Comparison of ENCODE assay signal across 9 cellular contexts in genomic region chr16:30874244-30874820, GRCh38. TPM values are rescaled to one million over a fixed set of nuclear protein-coding genes. Genes with fewer than 3 reads are reported as not detected.
A peak's percentile ranks its signal among the peaks of the same experiment; 100 is the strongest.
DNase-seq lines count a peak whose midpoint lies in the region; ATAC-seq, FAIRE-seq and TF ChIP-seq lines count a peak whose summit lies in the region.
"Had no signal": no experiment of that assay in that cellular context is flagged by ENCODE, and none has a peak within 500 bp of the region (broad histone marks: within the 10 kb centered on the region; RNA-seq: fewer than 3 reads in every experiment).

No MANE protein-coding gene starts in this region.

- in situ Hi-C loops in HepG2 (cut with HindIII; ENCODE audit: extremely low pct_ligation_motif_present, low pct_unique_long_range_greater_than_20kb): no loop called here

- peak overlapping the region; percentile 92 for H3K4me2 ChIP-seq in HepG2 (ENCODE audit: low read depth, low read length)

- TF ChIP-seq EP300 in HepG2 (IDR thresholded peaks at IDR 0.05; ENCODE audit: low read depth in 2 of 2, low read length in 2 of 2) (no peak), HepG2 (CRISPR knock-in tag; IDR thresholded peaks at IDR 0.05; ENCODE audit: borderline replicate concordance) (no peak)

- peaks cover 20% of the 10 kb centered on the region for H3K79me2 ChIP-seq in HepG2 (ENCODE audit: insufficient read depth, low read length)

- no peaks in the 10 kb centered on the region for H3K27me3 Mint-ChIP-seq in activated CD4-positive, alpha-beta T cell treated with anti-CD3 and anti-CD28 coated beads, Interleukin-2, amount 10 ng/mL, durations not matched to agents 7 days and 5 days

- no peak for TF ChIP-seq CTCF in HepG2 (CRISPR knock-in tag; IDR thresholded peaks at IDR 0.05)
- no peak for TF ChIP-seq CTCF in tibial artery (IDR thresholded peaks at IDR 0.05)

- H4K20me1 ChIP-seq in HepG2 (ENCODE audit: insufficient read depth, low read length): no peaks in the 10 kb centered on the region

- H3K27me3 ChIP-seq in adipocyte (replicated peaks; ENCODE audit: control insufficient read depth, insufficient read depth, low read length): no peaks in the 10 kb centered on the region
- H3K27me3 ChIP-seq in HepG2 (ENCODE audit: control insufficient read depth in 1 of 2, insufficient read depth in 2 of 2, low read length in 2 of 2): no peaks in the 10 kb centered on the region; a peak in 1 of 5 replicates
- H3K27me3 ChIP-seq in tibial artery: no peaks in the 10 kb centered on the region

- peak overlapping the region; percentile 86 for H3K27ac ChIP-seq in HepG2 (ENCODE audit: extremely low read length, insufficient read depth, low read length)
- H3K27ac ChIP-seq in tibial artery: peak overlapping the region; percentile 78 to 84

- no TSS peak for BruUV-seq in HepG2 (replicated peaks; lab: Mats Ljungman, UMichigan)

- H3K9me3 ChIP-seq in adipocyte (ENCODE audit: control insufficient read depth, low read length): no peaks in the 10 kb centered on the region
- no peaks in the 10 kb centered on the region for H3K9me3 ChIP-seq in HepG2 (ENCODE audit: low read length)
- H3K9me3 ChIP-seq in tibial artery: no peaks in the 10 kb centered on the region

- H2AFZ ChIP-seq in HepG2 (ENCODE audit: low read length): no peak overlapping the region

- H3K36me3 Mint-ChIP-seq in activated CD4-positive, alpha-beta T cell treated with anti-CD3 and anti-CD28 coated beads, Interleukin-2, amount 10 ng/mL, durations not matched to agents 7 days and 5 days (ENCODE audit: low read depth): peaks cover 30% of the 10 kb centered on the region

- peak overlapping the region; percentile 98 for H3K27ac Mint-ChIP-seq in activated CD4-positive, alpha-beta T cell treated with anti-CD3 and anti-CD28 coated beads, Interleukin-2, amount 10 ng/mL, durations not matched to agents 7 days and 5 days

- peak overlapping the region; percentile 88 for H3K4me3 ChIP-seq in adipocyte (ENCODE audit: low read length)
- peak overlapping the region; percentile 84 to 97 (median 86) for H3K4me3 ChIP-seq in HepG2 (replicated peaks in 1 of 3; ENCODE audit: insufficient read depth in 1 of 3, low read depth in 2 of 3, low read length in 3 of 3)
- peak overlapping the region; percentile 89 to 98 for H3K4me3 ChIP-seq in tibial artery

- peak overlapping the region; percentile 94 for H3K4me3 Mint-ChIP-seq in activated CD4-positive, alpha-beta T cell treated with anti-CD3 and anti-CD28 coated beads, Interleukin-2, amount 10 ng/mL, durations not matched to agents 7 days and 5 days

- intact Hi-C loops in HepG2 (cut with micrococcal nuclease; ENCODE audit: unreplicated experiment) (loop anchor here (2.0 kb wide), 2 partner anchors 22 to 30 kb away; partner anchors contain the start of gene CTF1), tibial artery (cut with DNase I; ENCODE audit: low total_unique reads) (loop anchor here (10.0 kb wide), 1 partner anchor 80 kb away; no protein-coding TSS in a partner anchor)

- no peak for DNase-seq in activated CD4-positive, alpha-beta T cell treated with anti-CD3 and anti-CD28 coated beads, Interleukin-2, amount 10 ng/mL, durations not matched to agents 7 days and 5 days
- DNase-seq in activated CD4-positive, alpha-beta T cell treated with anti-CD3 and anti-CD28 coated beads for 48 hours: no peak
- no peak for DNase-seq in adipocyte (ENCODE audit: low read depth)
- DNase-seq in HepG2 (ENCODE audit: low spot score): no peak
- no peak for DNase-seq in tibial artery
- DNase-seq in SK-N-DZ (ENCODE audit: low spot score): no peak
- no peak for DNase-seq in GDM1 (lab: John Stamatoyannopoulos, UW)

- POLR2A ChIA-PET in activated CD4-positive, alpha-beta T cell treated with anti-CD3 and anti-CD28 coated beads, Interleukin-2, amount 10 ng/mL, durations not matched to agents 7 days and 5 days (lab: Charles Lee): interaction anchor here (1.0 to 1.9 kb wide), 2 partner anchors 28 to 29 kb away, joined by 6 to 11 read pairs; no protein-coding TSS in a partner anchor
- POLR2A ChIA-PET in HepG2 (lab: Yijun Ruan, JAX): interaction anchor here (0.5 to 4.8 kb wide), 22 partner anchors 7 to 808 kb away, joined by 3 to 69 read pairs (median 6); partner anchors contain the start of genes ALDOA, BCL7C, CTF1 and PHKG2

- WGBS in HepG2 (ENCODE audit: low lambda C conversion rate): 18% methylated on average over 22 of the region's 23 CpGs

- H3K4me1 Mint-ChIP-seq in activated CD4-positive, alpha-beta T cell treated with anti-CD3 and anti-CD28 coated beads, Interleukin-2, amount 10 ng/mL, durations not matched to agents 7 days and 5 days: peaks cover 30% of the 10 kb centered on the region

- TF ChIP-seq POLR2A in HepG2 (IDR thresholded peaks at IDR 0.05; ENCODE audit: insufficient read depth in 1 of 2, low read depth in 2 of 2, low read length in 2 of 2): 0 out of 4 replicates have a peak, but pooled peaks of 1 of the 2 experiments have one; percentile 1

- peaks cover 4% of the 10 kb centered on the region for H3K36me3 ChIP-seq in adipocyte (ENCODE audit: control insufficient read depth, insufficient read depth, low read length, severe bottlenecking)
- H3K36me3 ChIP-seq in HepG2 (replicated peaks in 1 of 2; ENCODE audit: control insufficient read depth in 1 of 2, insufficient read depth in 2 of 2, low read length in 2 of 2): peaks cover 0 to 2% of the 10 kb centered on the region in 2 experiments; a peak in 2 of 5 replicates
- H3K36me3 ChIP-seq in tibial artery: peaks cover 0 to 16% (median 0%) of the 10 kb centered on the region in 3 donors

- TF ChIP-seq RAD21 in HepG2 (CRISPR knock-in tag; IDR thresholded peaks at IDR 0.05): no peak

- ATAC-seq in HepG2 (peak; percentile 2; the same call in 1 of the 3 replicates), GM21381 (IDR thresholded peaks at IDR 0.05; ENCODE audit: unreplicated experiment) (no peak)

- H3K4me1 ChIP-seq in adipocyte (ENCODE audit: control insufficient read depth, insufficient read depth, low read length) (peaks cover 12% of the 10 kb centered on the region), HepG2 (ENCODE audit: insufficient read depth, low read length) (peaks cover 29% of the 10 kb centered on the region), tibial artery (peaks cover 8 to 23% (median 17%) of the 10 kb centered on the region in 4 donors)

- H3K9ac ChIP-seq in adipocyte (ENCODE audit: low read length) (peak overlapping the region; percentile 93), HepG2 (ENCODE audit: insufficient read depth, low read depth, low read length) (peak overlapping the region; percentile 91)

- CTCF ChIA-PET in activated CD4-positive, alpha-beta T cell treated with anti-CD3 and anti-CD28 coated beads, Interleukin-2, amount 10 ng/mL, durations not matched to agents 7 days and 5 days (lab: Charles Lee): interaction anchor here (0.5 to 5.1 kb wide), 5 partner anchors 27 to 120 kb away, joined by 4 to 23 read pairs (median 4); no protein-coding TSS in a partner anchor
- CTCF ChIA-PET in HepG2 (lab: Yijun Ruan, JAX; ENCODE audit: low intra/inter-chr PET ratio, low total read pairs): no interaction called here

- FAIRE-seq in HepG2 (lab: Jason Lieb, UNC): no peak
- FAIRE-seq: G401.6 had no signal

- H3K9me3 Mint-ChIP-seq in activated CD4-positive, alpha-beta T cell treated with anti-CD3 and anti-CD28 coated beads, Interleukin-2, amount 10 ng/mL, durations not matched to agents 7 days and 5 days: no peaks in the 10 kb centered on the region

RNA-seq across cellular contexts. Expression of gene BCL7C, which starts 19.5 kb away (rescaled TPM):
- 10 to 100 TPM; 21.8 to 22.1 TPM for total RNA-seq in activated CD4-positive, alpha-beta T cell treated with anti-CD3 and anti-CD28 coated beads, Interleukin-2, amount 10 ng/mL, durations not matched to agents 7 days and 5 days
- 20.6 and 33.8 TPM in 2 replicates for total RNA-seq in HepG2 (2016; rRNA removed; fragmentation: Illumina TruSeq; extraction: Trizol)
- 194 and 197 TPM in 2 replicates for total RNA-seq in HepG2 (2016; cell fraction: cytosol; rRNA removed; fragmentation: Illumina TruSeq; extraction: Trizol; ENCODE audit: low read depth)
- 22.9 and 35.1 TPM in 2 replicates for total RNA-seq in HepG2 (2016; cell fraction: insoluble cytoplasmic fraction; rRNA removed; fragmentation: Illumina TruSeq; extraction: Trizol)
- total RNA-seq in HepG2 (2016; cell fraction: membrane; rRNA removed; fragmentation: Illumina TruSeq; extraction: Trizol): 119 and 127 TPM in 2 replicates
- 13.0 and 13.8 TPM in 2 replicates for total RNA-seq in HepG2 (2016; cell fraction: nucleus; rRNA removed; fragmentation: Illumina TruSeq; extraction: Trizol)
- 17.3 and 17.7 TPM in 2 replicates for polyA plus RNA-seq in HepG2 (2011; rRNA removed)
- polyA plus RNA-seq in HepG2 (2011; cell fraction: cytosol; rRNA removed): 16.6 and 23.0 TPM in 2 replicates
- 6.8 and 7.6 TPM in 2 replicates for polyA plus RNA-seq in HepG2 (2011; cell fraction: nucleus; rRNA removed)
- polyA plus RNA-seq in HepG2 (2012): 9.5 and 11.7 TPM in 2 replicates
- polyA plus RNA-seq in HepG2 (2016; cell fraction: cytosol; fragmentation: Illumina TruSeq; extraction: Trizol; ENCODE audit: low read depth): 217 TPM in 2 replicates
- polyA plus RNA-seq in HepG2 (2016; cell fraction: insoluble cytoplasmic fraction; fragmentation: Illumina TruSeq; extraction: Trizol; ENCODE audit: low read depth): 24.4 and 25.8 TPM in 2 replicates
- 119 and 124 TPM in 2 replicates for polyA plus RNA-seq in HepG2 (2016; cell fraction: membrane; fragmentation: Illumina TruSeq; extraction: Trizol; ENCODE audit: low read depth)
- 23.8 and 25.6 TPM in 2 replicates for polyA plus RNA-seq in HepG2 (2016; cell fraction: nucleus; fragmentation: Illumina TruSeq; extraction: Trizol; ENCODE audit: insufficient read depth, low read depth)
- polyA minus RNA-seq in HepG2 (2011; rRNA and poly(A)+ RNA removed; ENCODE audit: low replicate concordance): 4.2 and 4.3 TPM in 2 replicates
- polyA minus RNA-seq in HepG2 (2011; cell fraction: cytosol; rRNA and poly(A)+ RNA removed): 5.2 and 7.2 TPM in 2 replicates
- 3.6 and 3.9 TPM in 2 replicates for polyA minus RNA-seq in HepG2 (2011; cell fraction: nucleus; rRNA and poly(A)+ RNA removed)
- polyA plus RNA-seq in SK-N-DZ (2014; cell fraction: cytosol; rRNA removed): 21.8 and 27.0 TPM in 2 replicates
- 14.7 and 24.2 TPM in 2 replicates for polyA plus RNA-seq in SK-N-DZ (2014; cell fraction: nucleus; rRNA removed)

RNA-seq across cellular contexts. Expression of gene CTF1, which starts 22.1 kb away (rescaled TPM):
- total RNA-seq in activated CD4-positive, alpha-beta T cell treated with anti-CD3 and anti-CD28 coated beads, Interleukin-2, amount 10 ng/mL, durations not matched to agents 7 days and 5 days: under 1 TPM; 0.22 to 0.31 TPM
- total RNA-seq in HepG2 (2016; rRNA removed; fragmentation: Illumina TruSeq; extraction: Trizol): 0.11 and 0.13 TPM in 2 replicates
- 0.18 and 0.20 TPM in 2 replicates for total RNA-seq in HepG2 (2016; cell fraction: cytosol; rRNA removed; fragmentation: Illumina TruSeq; extraction: Trizol; ENCODE audit: low read depth)
- 0.19 TPM in 1 of 2 replicates, not detected in the other for total RNA-seq in HepG2 (2016; cell fraction: insoluble cytoplasmic fraction; rRNA removed; fragmentation: Illumina TruSeq; extraction: Trizol)
- 0.19 and 0.31 TPM in 2 replicates for total RNA-seq in HepG2 (2016; cell fraction: membrane; rRNA removed; fragmentation: Illumina TruSeq; extraction: Trizol)
- not detected in 2 replicates for total RNA-seq in HepG2 (2016; cell fraction: nucleus; rRNA removed; fragmentation: Illumina TruSeq; extraction: Trizol)
- polyA plus RNA-seq in HepG2 (2011; rRNA removed): 1.8 and 2.6 TPM in 2 replicates
- polyA plus RNA-seq in HepG2 (2011; cell fraction: cytosol; rRNA removed): 1.5 and 1.6 TPM in 2 replicates
- polyA plus RNA-seq in HepG2 (2011; cell fraction: nucleus; rRNA removed): 1.7 and 2.3 TPM in 2 replicates
- polyA plus RNA-seq in HepG2 (2012): 0.57 and 0.99 TPM in 2 replicates
- polyA plus RNA-seq in HepG2 (2016; cell fraction: cytosol; fragmentation: Illumina TruSeq; extraction: Trizol; ENCODE audit: low read depth): 0.20 and 0.23 TPM in 2 replicates
- 0.44 and 0.81 TPM in 2 replicates for polyA plus RNA-seq in HepG2 (2016; cell fraction: insoluble cytoplasmic fraction; fragmentation: Illumina TruSeq; extraction: Trizol; ENCODE audit: low read depth)
- polyA plus RNA-seq in HepG2 (2016; cell fraction: membrane; fragmentation: Illumina TruSeq; extraction: Trizol; ENCODE audit: low read depth): 0.44 and 0.47 TPM in 2 replicates
- polyA plus RNA-seq in HepG2 (2016; cell fraction: nucleus; fragmentation: Illumina TruSeq; extraction: Trizol; ENCODE audit: insufficient read depth, low read depth): 0.28 and 0.49 TPM in 2 replicates
- 0.94 and 3.5 TPM in 2 replicates for polyA minus RNA-seq in HepG2 (2011; rRNA and poly(A)+ RNA removed; ENCODE audit: low replicate concordance)
- 0.49 and 0.97 TPM in 2 replicates for polyA minus RNA-seq in HepG2 (2011; cell fraction: cytosol; rRNA and poly(A)+ RNA removed)
- polyA minus RNA-seq in HepG2 (2011; cell fraction: nucleus; rRNA and poly(A)+ RNA removed): 0.25 and 0.77 TPM in 2 replicates
- 0.10 and 0.60 TPM in 2 replicates for polyA plus RNA-seq in SK-N-DZ (2014; cell fraction: cytosol; rRNA removed)
- 0.13 TPM in 1 of 2 replicates, not detected in the other for polyA plus RNA-seq in SK-N-DZ (2014; cell fraction: nucleus; rRNA removed)

RNA-seq across cellular contexts. Expression of gene FBXL19, which starts 49.0 kb away (rescaled TPM):
- 10 to 100 TPM; 21.7 to 22.4 TPM for total RNA-seq in activated CD4-positive, alpha-beta T cell treated with anti-CD3 and anti-CD28 coated beads, Interleukin-2, amount 10 ng/mL, durations not matched to agents 7 days and 5 days
- 7.4 and 13.7 TPM in 2 replicates for total RNA-seq in HepG2 (2016; rRNA removed; fragmentation: Illumina TruSeq; extraction: Trizol)
- total RNA-seq in HepG2 (2016; cell fraction: cytosol; rRNA removed; fragmentation: Illumina TruSeq; extraction: Trizol; ENCODE audit: low read depth): 0.88 and 1.0 TPM in 2 replicates
- total RNA-seq in HepG2 (2016; cell fraction: insoluble cytoplasmic fraction; rRNA removed; fragmentation: Illumina TruSeq; extraction: Trizol): 7.5 and 14.8 TPM in 2 replicates
- 3.5 and 3.7 TPM in 2 replicates for total RNA-seq in HepG2 (2016; cell fraction: membrane; rRNA removed; fragmentation: Illumina TruSeq; extraction: Trizol)
- total RNA-seq in HepG2 (2016; cell fraction: nucleus; rRNA removed; fragmentation: Illumina TruSeq; extraction: Trizol): 7.2 and 8.5 TPM in 2 replicates
- 6.0 and 10.1 TPM in 2 replicates for polyA plus RNA-seq in HepG2 (2011; rRNA removed)
- 4.8 and 8.3 TPM in 2 replicates for polyA plus RNA-seq in HepG2 (2011; cell fraction: cytosol; rRNA removed)
- polyA plus RNA-seq in HepG2 (2011; cell fraction: nucleus; rRNA removed): 32.6 and 42.1 TPM in 2 replicates
- 6.0 and 7.5 TPM in 2 replicates for polyA plus RNA-seq in HepG2 (2012)
- polyA plus RNA-seq in HepG2 (2016; cell fraction: cytosol; fragmentation: Illumina TruSeq; extraction: Trizol; ENCODE audit: low read depth): 0.59 and 0.62 TPM in 2 replicates
- polyA plus RNA-seq in HepG2 (2016; cell fraction: insoluble cytoplasmic fraction; fragmentation: Illumina TruSeq; extraction: Trizol; ENCODE audit: low read depth): 8.3 and 8.7 TPM in 2 replicates
- polyA plus RNA-seq in HepG2 (2016; cell fraction: membrane; fragmentation: Illumina TruSeq; extraction: Trizol; ENCODE audit: low read depth): 2.0 and 2.5 TPM in 2 replicates
- 18.4 and 19.3 TPM in 2 replicates for polyA plus RNA-seq in HepG2 (2016; cell fraction: nucleus; fragmentation: Illumina TruSeq; extraction: Trizol; ENCODE audit: insufficient read depth, low read depth)
- polyA minus RNA-seq in HepG2 (2011; rRNA and poly(A)+ RNA removed; ENCODE audit: low replicate concordance): 9.2 and 19.5 TPM in 2 replicates
- polyA minus RNA-seq in HepG2 (2011; cell fraction: cytosol; rRNA and poly(A)+ RNA removed): 8.9 and 9.6 TPM in 2 replicates
- 6.3 and 7.0 TPM in 2 replicates for polyA minus RNA-seq in HepG2 (2011; cell fraction: nucleus; rRNA and poly(A)+ RNA removed)
- 29.6 and 48.9 TPM in 2 replicates for polyA plus RNA-seq in SK-N-DZ (2014; cell fraction: cytosol; rRNA removed)
- 36.6 and 41.0 TPM in 2 replicates for polyA plus RNA-seq in SK-N-DZ (2014; cell fraction: nucleus; rRNA removed)
